26 cellular contexts compared by ENCODE assay signal in genomic region chr6:36399970-36400369, GRCh38. TPM values are rescaled to one million over a fixed set of nuclear protein-coding genes. Genes with fewer than 3 reads are reported as not detected.
DNase-seq lines count a peak whose midpoint lies in the region; ATAC-seq and TF ChIP-seq lines count a peak whose summit lies in the region.
"Had no signal": no experiment of that assay in that cellular context is flagged by ENCODE, and none has a peak within 500 bp of the region (broad histone marks: within the 10 kb centered on the region; RNA-seq: fewer than 3 reads in every experiment).

No MANE protein-coding gene starts in this region.

- H3K27me3 ChIP-seq in OCI-LY3 (ENCODE audit: low read depth, low read length), result peaks cover 27% of the 10 kb centered on the region
- H3K27me3 ChIP-seq: SJCRH30 had no signal

- peaks cover 11% of the 10 kb centered on the region for H3K4me1 ChIP-seq in OCI-LY3 (ENCODE audit: low read length)
- H3K4me1 ChIP-seq: A549, Caco-2, SJCRH30 had no signal

- intact Hi-C loops in posterior vena cava (cut with DNase I), result no loop called here

- TF ChIP-seq CTCF in GM12865 (IDR thresholded peaks at IDR 0.05; ENCODE audit: insufficient read depth, low read depth, low read length, missing control alignments) (no peak), OCI-LY3 (IDR thresholded peaks at IDR 0.05; ENCODE audit: low read depth, low read length) (no peak)

- peaks cover 4 to 10% of the 10 kb centered on the region in 2 donors for H3K4me1 Mint-ChIP-seq in stimulated activated naive B cell treated with anti-CD40 and anti-IgM and Interleukin-4, amounts not matched to agents 10 μg/mL and 1 μg/mL and 100 μg/mL, for 72 hours
- H3K4me1 Mint-ChIP-seq: CD4-positive, alpha-beta memory T cell had no signal

- no peak overlapping the region for H2AFZ ChIP-seq in OCI-LY3 (ENCODE audit: low read depth, low read length)

- no peak overlapping the region for H3K4me3 ChIP-seq in GM12865 (ENCODE audit: low read depth, low read length)
- no peak overlapping the region for H3K4me3 ChIP-seq in OCI-LY3 (ENCODE audit: low read length)
- H3K4me3 ChIP-seq: A549, SJCRH30 had no signal

- no peak overlapping the region for H3K9ac ChIP-seq in OCI-LY3 (ENCODE audit: low read length)
- H3K9ac ChIP-seq: KMS-11 had no signal

- no peaks in the 10 kb centered on the region for H3K79me2 ChIP-seq in OCI-LY3 (ENCODE audit: low read length)

- no peaks in the 10 kb centered on the region for H3K9me3 ChIP-seq in OCI-LY3 (ENCODE audit: insufficient read depth, low read length)
- H3K9me3 ChIP-seq: A549, Caco-2, SJCRH30 had no signal

- H3K4me2 ChIP-seq in OCI-LY3 (ENCODE audit: low read length), result peak overlapping the region; percentile 7; the same call in 1 of the 2 replicates
- H3K4me2 ChIP-seq: A549, KMS-11 had no signal

- H3K27ac Mint-ChIP-seq in stimulated activated naive B cell treated with anti-CD40 and anti-IgM and Interleukin-4, amounts not matched to agents 10 μg/mL and 1 μg/mL and 100 μg/mL, for 72 hours, result no peak overlapping the region

- H3K4me3 Mint-ChIP-seq in stimulated activated naive B cell treated with anti-CD40 and anti-IgM and Interleukin-4, amounts not matched to agents 10 μg/mL and 1 μg/mL and 100 μg/mL, for 72 hours, result no peak overlapping the region
- H3K4me3 Mint-ChIP-seq: CD4-positive, alpha-beta memory T cell had no signal

- peak; percentile 73 for DNase-seq in GM12865 (ENCODE audit: low read depth)
- peak; percentile 31 for DNase-seq in stimulated activated naive B cell treated with anti-CD40 and anti-IgM and Interleukin-4, amounts not matched to agents 10 μg/mL and 1 μg/mL and 100 μg/mL, for 72 hours
- DNase-seq in posterior vena cava (ENCODE audit: low spot score), result no peak
- DNase-seq: C1 segment of cervical spinal cord; Caco-2; CD4-positive, alpha-beta memory T cell; IMR-90; NCI-H1048; NCI-H1417; NCI-H1694; NCI-H2029 treated with DMSO at 0.1 percent for 48 hours; NCI-H226; NCI-H510A; NCI-H69; OCI-M1; SJCRH30; T-helper 2 cell had no signal

- peak; percentile 49 for ATAC-seq in GM21529 (IDR thresholded peaks at IDR 0.05; ENCODE audit: unreplicated experiment)
- peak; percentile 94 to 98 for ATAC-seq in stimulated activated naive B cell treated with anti-CD40 and anti-IgM and Interleukin-4, amounts not matched to agents 10 μg/mL and 1 μg/mL and 100 μg/mL, for 72 hours (replicated peaks)
- no peak for ATAC-seq in HG02571 (IDR thresholded peaks at IDR 0.05; ENCODE audit: unreplicated experiment)
- ATAC-seq in GM19397 (IDR thresholded peaks at IDR 0.05; ENCODE audit: unreplicated experiment), result no peak
- ATAC-seq: A549, HCT116, SK-N-SH treated with all-trans-retinoic acid at 6 μM for 48 hours had no signal

- peaks cover 0 to 6% of the 10 kb centered on the region in 2 donors for H3K27me3 Mint-ChIP-seq in stimulated activated naive B cell treated with anti-CD40 and anti-IgM and Interleukin-4, amounts not matched to agents 10 μg/mL and 1 μg/mL and 100 μg/mL, for 72 hours

- H3K27ac ChIP-seq in OCI-LY3 (ENCODE audit: low read length), result no peak overlapping the region
- H3K27ac ChIP-seq: A549, KMS-11, SJCRH30 had no signal

- H3K36me3 Mint-ChIP-seq in stimulated activated naive B cell treated with anti-CD40 and anti-IgM and Interleukin-4, amounts not matched to agents 10 μg/mL and 1 μg/mL and 100 μg/mL, for 72 hours, result no peaks in the 10 kb centered on the region
- H3K36me3 Mint-ChIP-seq: CD4-positive, alpha-beta memory T cell had no signal

- no peaks in the 10 kb centered on the region for H3K9me3 Mint-ChIP-seq in stimulated activated naive B cell treated with anti-CD40 and anti-IgM and Interleukin-4, amounts not matched to agents 10 μg/mL and 1 μg/mL and 100 μg/mL, for 72 hours
- H3K9me3 Mint-ChIP-seq: CD4-positive, alpha-beta memory T cell had no signal

- no peaks in the 10 kb centered on the region for H4K20me1 ChIP-seq in OCI-LY3 (ENCODE audit: insufficient read depth, low read length)

- H3K36me3 ChIP-seq in OCI-LY3 (replicated peaks; ENCODE audit: low read depth, low read length), result no peaks in the 10 kb centered on the region
- H3K36me3 ChIP-seq: SJCRH30 had no signal

RNA-seq across cellular contexts. Expression of gene ETV7, which starts 12.5 kb away (rescaled TPM):
- under 1 TPM in 1 of 2 donors, not detected in 1; 0.57 TPM for total RNA-seq in posterior vena cava
- total RNA-seq: SJCRH30 had no signal

RNA-seq across cellular contexts. Expression of gene PXT1, which starts 42.7 kb away (rescaled TPM):
- not detected for total RNA-seq in posterior vena cava
- total RNA-seq: Caco-2, H1, IMR-90, SJCRH30 had no signal

RNA-seq across cellular contexts. Expression of gene KCTD20, which starts 42.8 kb away (rescaled TPM):
- 10 to 100 TPM; 52.6 to 54.3 TPM for total RNA-seq in posterior vena cava

Comparison
In these comparisons a context has a peak if more than half of its experiments do, and no peak if none do; other contexts are left out.
1. ATAC-seq: peak in GM21529 (single experiment) and stimulated activated naive B cell treated with anti-CD40 and anti-IgM and Interleukin-4, amounts not matched to agents 10 μg/mL and 1 μg/mL and 100 μg/mL, for 72 hours (2 of 2); none in HG02571 (single experiment) and GM19397 (single experiment).